In genomic region chr10:93542358-93542791, GRCh38 we compare ENCODE assay signal across 1 cellular context.
A peak's percentile ranks its signal among the peaks of the same experiment; 100 is the strongest.
TF ChIP-seq lines count a peak whose summit lies in the region.

No MANE protein-coding gene starts in this region.

TF ChIP-seq in HEK293, 187 proteins besides CTCF, POLR2A, EP300 and RAD21 (continued from another document and continues in another):
- no peak for TF ChIP-seq ELK4 (IDR thresholded peaks at IDR 0.05; ENCODE audit: borderline replicate concordance, low read depth, low read length)
- TF ChIP-seq ZNF747 (tag by site-specific recombination; IDR thresholded peaks at IDR 0.05), result no peak
- TF ChIP-seq ZNF174 (tag by site-specific recombination; IDR thresholded peaks at IDR 0.05), result no peak
- TF ChIP-seq ZNF239 (tag by site-specific recombination; IDR thresholded peaks at IDR 0.05), result no peak
- no peak for TF ChIP-seq ZNF610 (tag by site-specific recombination; IDR thresholded peaks at IDR 0.05; ENCODE audit: borderline replicate concordance)
- TF ChIP-seq ZNF561 (tag by site-specific recombination; IDR thresholded peaks at IDR 0.05; ENCODE audit: borderline replicate concordance), result 0 out of 2 replicates have a peak, but pooled peaks have one; percentile 26
- no peak for TF ChIP-seq ZNF549 (tag by site-specific recombination; IDR thresholded peaks at IDR 0.05)
- no peak for TF ChIP-seq OVOL3 (tag by site-specific recombination; IDR thresholded peaks at IDR 0.05)
- TF ChIP-seq ZNF394 (tag by site-specific recombination; IDR thresholded peaks at IDR 0.05; ENCODE audit: borderline replicate concordance), result no peak; the same call in 1 of the 2 replicates
- TF ChIP-seq ZNF221 (tag by site-specific recombination; IDR thresholded peaks at IDR 0.05; ENCODE audit: borderline replicate concordance), result no peak
- peak; percentile 78 for TF ChIP-seq PRDM10 (tag by site-specific recombination; IDR thresholded peaks at IDR 0.05)
- no peak for TF ChIP-seq HOXC10 (CRISPR knock-in tag; IDR thresholded peaks at IDR 0.05)
- TF ChIP-seq ZBTB21 (tag by site-specific recombination; IDR thresholded peaks at IDR 0.05), result no peak
- no peak for TF ChIP-seq PBX3 (CRISPR knock-in tag; IDR thresholded peaks at IDR 0.05)
- TF ChIP-seq SP7 (tag by site-specific recombination; IDR thresholded peaks at IDR 0.05), result peak; percentile 79
- TF ChIP-seq AEBP2 (tag by site-specific recombination; IDR thresholded peaks at IDR 0.05; ENCODE audit: borderline replicate concordance), result no peak
- TF ChIP-seq EGR2 (tag by site-specific recombination; IDR thresholded peaks at IDR 0.05; ENCODE audit: low read depth), result no peak
- no peak; the same call in 1 of the 2 replicates for TF ChIP-seq PRDM6 (tag by site-specific recombination; IDR thresholded peaks at IDR 0.05)
- TF ChIP-seq ZNF148 (tag by site-specific recombination; IDR thresholded peaks at IDR 0.05; ENCODE audit: borderline replicate concordance), result no peak
- no peak for TF ChIP-seq ZNF624 (tag by site-specific recombination; IDR thresholded peaks at IDR 0.05)
- no peak for TF ChIP-seq ZNF626 (tag by site-specific recombination; IDR thresholded peaks at IDR 0.05)
- TF ChIP-seq ZNF146 (tag by site-specific recombination; IDR thresholded peaks at IDR 0.05), result no peak
- TF ChIP-seq ZNF175 (tag by site-specific recombination; IDR thresholded peaks at IDR 0.05), result no peak
- no peak for TF ChIP-seq ZNF391 (tag by site-specific recombination; IDR thresholded peaks at IDR 0.05; ENCODE audit: borderline replicate concordance, low read depth)
- TF ChIP-seq ZEB2 (tag by site-specific recombination; IDR thresholded peaks at IDR 0.05), result no peak
- no peak for TF ChIP-seq KLF16 (tag by site-specific recombination; IDR thresholded peaks at IDR 0.05)
- peak; percentile 10; the same call in 1 of the 2 replicates for TF ChIP-seq ZBTB20 (tag by site-specific recombination; IDR thresholded peaks at IDR 0.05)
- TF ChIP-seq HOXD13 (CRISPR knock-in tag; IDR thresholded peaks at IDR 0.05; ENCODE audit: borderline replicate concordance), result no peak
- TF ChIP-seq ZNF16 (tag by site-specific recombination; IDR thresholded peaks at IDR 0.05; ENCODE audit: low read depth), result no peak
- TF ChIP-seq FEZF1 (tag by site-specific recombination; IDR thresholded peaks at IDR 0.05), result no peak
- no peak for TF ChIP-seq INSM2 (tag by site-specific recombination; IDR thresholded peaks at IDR 0.05)
- no peak for TF ChIP-seq ZNF843 (tag by site-specific recombination; IDR thresholded peaks at IDR 0.05)
- TF ChIP-seq ZNF138 (tag by site-specific recombination; IDR thresholded peaks at IDR 0.05; ENCODE audit: borderline replicate concordance), result no peak
- TF ChIP-seq ZSCAN16 (tag by site-specific recombination; IDR thresholded peaks at IDR 0.05), result no peak
- TF ChIP-seq ZNF837 (tag by site-specific recombination; IDR thresholded peaks at IDR 0.05), result no peak
- TF ChIP-seq ZNF362 (tag by site-specific recombination; IDR thresholded peaks at IDR 0.05), result no peak
- TF ChIP-seq ZNF341 (tag by site-specific recombination; IDR thresholded peaks at IDR 0.05; ENCODE audit: low read depth), result no peak
- no peak for TF ChIP-seq ZNF350 (tag by site-specific recombination; IDR thresholded peaks at IDR 0.05)
- no peak for TF ChIP-seq ZNF433 (tag by site-specific recombination; IDR thresholded peaks at IDR 0.05; ENCODE audit: low read depth)
- no peak for TF ChIP-seq ZNF426 (tag by site-specific recombination; IDR thresholded peaks at IDR 0.05)
- TF ChIP-seq MEIS1 (CRISPR knock-in tag; IDR thresholded peaks at IDR 0.05; ENCODE audit: borderline replicate concordance), result no peak
- TF ChIP-seq ZNF501 (tag by site-specific recombination; IDR thresholded peaks at IDR 0.05), result no peak
- TF ChIP-seq ZNF677 (tag by site-specific recombination; IDR thresholded peaks at IDR 0.05), result no peak
- no peak for TF ChIP-seq KLF10 (tag by site-specific recombination; IDR thresholded peaks at IDR 0.05)
- no peak for TF ChIP-seq ZSCAN18 (tag by site-specific recombination; IDR thresholded peaks at IDR 0.05)
- TF ChIP-seq ZSCAN30 (tag by site-specific recombination; IDR thresholded peaks at IDR 0.05), result no peak
- TF ChIP-seq KLF17 (tag by site-specific recombination; IDR thresholded peaks at IDR 0.05), result peak; percentile 82
